Comparison of ENCODE assay signal across 10 cellular contexts in the genomic region with DNA sequence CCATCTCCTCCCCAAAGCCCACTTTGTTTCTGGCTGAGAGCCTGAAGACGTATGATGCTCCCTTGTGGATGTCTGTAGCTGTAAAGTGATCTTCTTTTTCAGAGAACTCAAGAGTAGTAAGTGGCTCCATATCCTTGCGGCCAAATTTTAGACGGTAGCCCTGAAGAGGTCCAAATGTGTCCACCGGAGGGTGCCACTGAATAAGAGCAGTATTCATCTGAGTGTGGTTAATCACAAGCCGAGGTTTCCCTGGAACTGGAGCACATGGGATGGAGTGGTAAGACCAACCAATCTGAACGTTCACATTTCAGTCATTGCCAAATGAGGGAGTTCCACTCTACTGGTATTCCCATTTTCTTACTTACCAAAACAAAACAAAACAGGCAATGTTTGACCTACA.
DNase-seq lines count a peak whose midpoint lies in the region; ATAC-seq and TF ChIP-seq lines count a peak whose summit lies in the region.
"Had no signal": no experiment of that assay in that cellular context is flagged by ENCODE, and none has a peak within 500 bp of the region (broad histone marks: within the 10 kb centered on the region; RNA-seq: fewer than 3 reads in every experiment).

No MANE protein-coding gene starts in this region.

- H3K4me1 ChIP-seq in mesenchymal stem cell (ENCODE audit: control insufficient read depth, insufficient read depth, low read depth, low read length) (no peaks in the 10 kb centered on the region), gastroesophageal sphincter (no peaks in the 10 kb centered on the region)

- peak; percentile 1 for DNase-seq in DMS53 treated with DMSO at 0.1 percent for 48 hours (lab: John Stamatoyannopoulos, UW; ENCODE audit: unreplicated experiment)
- peak; percentile 30 for DNase-seq in NCI-H146 treated with DMSO at 0.1 percent for 48 hours (lab: John Stamatoyannopoulos, UW; ENCODE audit: unreplicated experiment)
- peak in 2 of 10 donors; percentile 44 to 53 for DNase-seq in dorsolateral prefrontal cortex
- peak; percentile 55 for DNase-seq in mesenchymal stem cell
- no peak for DNase-seq in cortex of kidney (lab: John Stamatoyannopoulos, UW)
- no peak for DNase-seq in middle frontal gyrus (ENCODE audit: extremely low spot score, low spot score)
- DNase-seq in effector CD8-positive, alpha-beta T cell (lab: John Stamatoyannopoulos, UW): no peak
- DNase-seq: stimulated activated CD8-positive, alpha-beta memory T cell treated with anti-CD3 and anti-CD28 coated beads, Interleukin-4, amount 100 ng/mL, for 48 hours had no signal

- 55% methylated on average over 6 of the region's 6 CpGs for WGBS in mesenchymal stem cell
- WGBS in gastroesophageal sphincter (ENCODE audit: low coverage in 1 of 2), 2 donors: 62 to 75% methylated on average over 3 to 6 of the region's 6 CpGs

- no peak overlapping the region for H3K14ac ChIP-seq in mesenchymal stem cell (ENCODE audit: low read length in 2 of 2)

- no peak overlapping the region for H2AK5ac ChIP-seq in mesenchymal stem cell (ENCODE audit: low read length, severe bottlenecking)

- H3K4me2 ChIP-seq in mesenchymal stem cell (ENCODE audit: low read length, poor library complexity, severe bottlenecking): no peak overlapping the region
- H3K4me2 ChIP-seq: KMS-11 had no signal

- TF ChIP-seq CTCF in dorsolateral prefrontal cortex (IDR thresholded peaks at IDR 0.05 in 54 of 56, conservative IDR thresholded peaks at IDR 0.05 in 2 of 56; ENCODE audit: low read depth in 1 of 56, partially characterized antibody in 56 of 56) (peak in 45 of 56 donors; percentile 9 to 57 (median 33)), gastroesophageal sphincter (IDR thresholded peaks at IDR 0.05) (no peak)

- no peaks in the 10 kb centered on the region for H3K79me1 ChIP-seq in mesenchymal stem cell (replicated peaks; ENCODE audit: low read length, poor library complexity, severe bottlenecking)

- no peak overlapping the region for H3K23ac ChIP-seq in mesenchymal stem cell (ENCODE audit: low read length in 2 of 2)

- H3K18ac ChIP-seq in mesenchymal stem cell (ENCODE audit: low read depth in 1 of 2, low read length in 2 of 2): no peak overlapping the region

- no peak overlapping the region for H3K4ac ChIP-seq in mesenchymal stem cell (ENCODE audit: low read depth in 1 of 2, low read length in 2 of 2)

- H3K4me3 ChIP-seq in dorsolateral prefrontal cortex (no peak overlapping the region), mesenchymal stem cell (ENCODE audit: insufficient read depth in 1 of 2, low read depth in 1 of 2, low read length in 2 of 2) (no peak overlapping the region), gastroesophageal sphincter (no peak overlapping the region)

- no peak overlapping the region for H2BK120ac ChIP-seq in mesenchymal stem cell (ENCODE audit: low read depth, low read length)

- H3K9ac ChIP-seq in mesenchymal stem cell (ENCODE audit: low read length): no peak overlapping the region
- H3K9ac ChIP-seq: KMS-11 had no signal

- no peak for TF ChIP-seq POLR2A in gastroesophageal sphincter (IDR thresholded peaks at IDR 0.05)

- H2BK15ac ChIP-seq in mesenchymal stem cell (ENCODE audit: low read depth, poor library complexity, severe bottlenecking): no peak overlapping the region

- no peak overlapping the region for H2AFZ ChIP-seq in mesenchymal stem cell (ENCODE audit: low read depth, low read length)

- peak overlapping the region in 11 of 59 donors; percentile 3 to 52 (median 26) for H3K27ac ChIP-seq in dorsolateral prefrontal cortex
- H3K27ac ChIP-seq in mesenchymal stem cell (ENCODE audit: low read length, poor library complexity, severe bottlenecking): no peak overlapping the region
- no peak overlapping the region for H3K27ac ChIP-seq in gastroesophageal sphincter
- H3K27ac ChIP-seq: KMS-11 had no signal

- TF ChIP-seq EP300 in gastroesophageal sphincter (IDR thresholded peaks at IDR 0.05): no peak

- intact Hi-C loops in dorsolateral prefrontal cortex (cut with DNase I): loop anchor here in 1 of 2 donors (10.0 kb wide), 1 partner anchor 369 kb away; no protein-coding TSS in a partner anchor

- ATAC-seq in gastroesophageal sphincter: no peak

- H3K36me3 ChIP-seq in mesenchymal stem cell (ENCODE audit: control insufficient read depth in 1 of 2, insufficient read depth in 2 of 2, low read depth in 1 of 2, low read length in 2 of 2): peaks cover 0 to 3% of the 10 kb centered on the region in 2 experiments
- H3K36me3 ChIP-seq in gastroesophageal sphincter: no peaks in the 10 kb centered on the region

- H3K27me3 ChIP-seq in dorsolateral prefrontal cortex: no peaks in the 10 kb centered on the region
- H3K27me3 ChIP-seq in mesenchymal stem cell (ENCODE audit: control insufficient read depth in 1 of 2, insufficient read depth in 1 of 2, low read length in 2 of 2): no peaks in the 10 kb centered on the region
- no peaks in the 10 kb centered on the region for H3K27me3 ChIP-seq in gastroesophageal sphincter

- H3K9me3 ChIP-seq in mesenchymal stem cell (ENCODE audit: control insufficient read depth, low read length) (no peaks in the 10 kb centered on the region), gastroesophageal sphincter (no peaks in the 10 kb centered on the region)

- no peak overlapping the region for H2BK5ac ChIP-seq in mesenchymal stem cell (ENCODE audit: low read depth, low read length, poor library complexity, severe bottlenecking)

- no peak overlapping the region for H4K91ac ChIP-seq in mesenchymal stem cell (ENCODE audit: low read length)

- no peak overlapping the region for H4K8ac ChIP-seq in mesenchymal stem cell (ENCODE audit: low read length)

- no peak overlapping the region for H2BK12ac ChIP-seq in mesenchymal stem cell (ENCODE audit: low read length in 2 of 2)

Comparison
In these comparisons a context has a peak if more than half of its experiments do, and no peak if none do; other contexts are left out.
1. DNase-seq: peak in DMS53 treated with DMSO at 0.1 percent for 48 hours (single experiment), NCI-H146 treated with DMSO at 0.1 percent for 48 hours (single experiment) and mesenchymal stem cell (single experiment); none in cortex of kidney (single experiment), middle frontal gyrus (single experiment) and effector CD8-positive, alpha-beta T cell (single experiment).
2. CTCF ChIP-seq: peak in dorsolateral prefrontal cortex (45 of 56); none in gastroesophageal sphincter (0 of 4).